Comparison of ENCODE assay signal across 31 cellular contexts in genomic region chr10:9807848-9808247, GRCh38.
"Had no signal": no experiment of that assay in that cellular context is flagged by ENCODE, and none has a peak within 500 bp of the region (broad histone marks: within the 10 kb centered on the region; RNA-seq: fewer than 3 reads in every experiment).

No MANE protein-coding gene starts in this region.

- H3K4me1 ChIP-seq: ascending aorta, breast epithelium, colonic mucosa, esophagus muscularis mucosa, foreskin keratinocyte, gastrocnemius medialis, heart left ventricle had no signal

- ATAC-seq: activated naive CD4-positive, alpha-beta T cell treated with anti-CD3 and anti-CD28 coated beads, Interleukin-2, amount 50 U/mL, for 72 hours; activated T-cell treated with anti-CD3 and anti-CD28 coated beads, Interleukin-2, amount 50 U/mL, for 72 hours; foreskin keratinocyte; gastrocnemius medialis; heart left ventricle; T-helper 17 cell; WTC11 had no signal

- H3K27me3 ChIP-seq: ascending aorta, breast epithelium, cardiac muscle cell, colonic mucosa, esophagus muscularis mucosa, foreskin keratinocyte, gastrocnemius medialis, heart left ventricle had no signal

- H3K9me3 ChIP-seq: ascending aorta, breast epithelium, colonic mucosa, esophagus muscularis mucosa, gastrocnemius medialis, heart left ventricle had no signal

- H3K27ac ChIP-seq: ascending aorta, breast epithelium, cardiac muscle cell, colonic mucosa, esophagus muscularis mucosa, foreskin keratinocyte, gastrocnemius medialis, heart left ventricle, VCaP had no signal

- H3K4me3 ChIP-seq: ascending aorta, breast epithelium, cardiac muscle cell, colonic mucosa, esophagus muscularis mucosa, gastrocnemius medialis, heart left ventricle had no signal

- H3K36me3 ChIP-seq: ascending aorta, breast epithelium, cardiac muscle cell, colonic mucosa, esophagus muscularis mucosa, gastrocnemius medialis, heart left ventricle had no signal

- DNase-seq: activated CD4-positive, alpha-beta memory T cell treated with anti-CD3 and anti-CD28 coated beads, Interleukin-2, amount 10 ng/mL, durations not matched to agents 7 days and 5 days; activated CD4-positive, alpha-beta T cell treated with anti-CD3 and anti-CD28 coated beads for 1 hour; activated CD4-positive, alpha-beta T cell treated with anti-CD3 and anti-CD28 coated beads for 4 hours; activated CD4-positive, alpha-beta T cell treated with anti-CD3 and anti-CD28 coated beads, Interleukin-2, amount 10 ng/mL, durations not matched to agents 7 days and 5 days; activated CD4-positive, alpha-beta T cell treated with anti-CD3 and anti-CD28 coated beads, Interleukin-2, amount 50 U/mL, for 4 hours; activated CD8-positive, alpha-beta memory T cell treated with anti-CD3 and anti-CD28 coated beads, Interleukin-2, amount 50 U/mL, for 48 hours; activated gamma-delta T cell; activated naive CD4-positive, alpha-beta T cell; activated naive CD4-positive, alpha-beta T cell treated with anti-CD3 and anti-CD28 coated beads, Interleukin-2, amount 10 ng/mL, durations not matched to agents 7 days and 5 days; activated naive CD8-positive, alpha-beta T cell treated with anti-CD3 and anti-CD28 coated beads, Interleukin-2, amount 10 ng/mL, durations not matched to agents 7 days and 5 days; activated T-cell treated with anti-CD3 and anti-CD28 coated beads for 4 hours; activated T-cell treated with anti-CD3 and anti-CD28 coated beads, Interleukin-2, amount 50 U/mL, for 24 hours; activated T-cell treated with anti-CD3 and anti-CD28 coated beads, Interleukin-2, amount 50 U/mL, for 72 hours; central memory CD4-positive, alpha-beta T cell; cerebellar nuclear complex; colonic mucosa; effector CD8-positive, alpha-beta T cell; foreskin keratinocyte; gastrocnemius medialis; glutamatergic neuron; heart left ventricle; T-helper 1 cell; T-helper 17 cell; T1000 had no signal
